29 cellular contexts compared by ENCODE assay signal in genomic region chr4:23822181-23822580, GRCh38.
DNase-seq lines count a peak whose midpoint lies in the region; ATAC-seq, FAIRE-seq and TF ChIP-seq lines count a peak whose summit lies in the region.
"Had no signal": no experiment of that assay in that cellular context is flagged by ENCODE, and none has a peak within 500 bp of the region (broad histone marks: within the 10 kb centered on the region; RNA-seq: fewer than 3 reads in every experiment).

No MANE protein-coding gene starts in this region.

- no peak overlapping the region for H2BK120ac ChIP-seq in mesendoderm (ENCODE audit: low read depth, low read length)

- peak; percentile 28 for DNase-seq in ELR (ENCODE audit: low read depth)
- peak; percentile 35 for DNase-seq in LHCN-M2 (ENCODE audit: low read depth)
- no peak for DNase-seq in astrocyte (ENCODE audit: low read depth)
- peak; percentile 78 for DNase-seq in mesendoderm
- no peak for DNase-seq in GOT3 (lab: John Stamatoyannopoulos, UW)
- no peak for DNase-seq in NCI-H1930 (lab: John Stamatoyannopoulos, UW)
- DNase-seq in D721Med (ENCODE audit: insufficient read length, low spot score) = no peak
- no peak for DNase-seq in natural killer cell treated with Interleukin-12 subunit alpha and Interleukin-12 subunit beta and Interleukin-15 and Interleukin-18, amount 100 ng/mL, for 72 hours (ENCODE audit: low spot score)
- DNase-seq: activated CD4-positive, alpha-beta T cell treated with anti-CD3 and anti-CD28 coated beads, Interleukin-2, amount 50 U/mL, for 4 hours; activated CD8-positive, alpha-beta memory T cell treated with anti-CD3 and anti-CD28 coated beads, Interleukin-2, amount 10 ng/mL, durations not matched to agents 7 days and 5 days; activated gamma-delta T cell treated with Interleukin-2 at 50 U/mL for 16 hours; activated T-cell treated with anti-CD3 and anti-CD28 coated beads, Interleukin-2, amount 50 U/mL, for 4 hours; GF-D8; left cardiac atrium; mucosa of descending colon; natural killer cell; NCI-H146; NCI-H510A; stimulated activated naive B cell treated with anti-CD40 and anti-IgM and Interleukin-4, amounts not matched to agents 10 μg/mL and 1 μg/mL and 100 μg/mL, for 72 hours; substantia nigra had no signal

- no peak overlapping the region for H4K5ac ChIP-seq in mesendoderm (ENCODE audit: low read length)

- H2BK5ac ChIP-seq in mesendoderm (ENCODE audit: low read length) = no peak overlapping the region

- no peak for ATAC-seq in natural killer cell treated with Interleukin-12 subunit alpha and Interleukin-12 subunit beta and Interleukin-15 and Interleukin-18, amount 100 ng/mL, for 72 hours
- ATAC-seq: activated CD8-positive, alpha-beta memory T cell treated with anti-CD3 and anti-CD28 coated beads, Interleukin-2, amount 10 ng/mL, durations not matched to agents 7 days and 5 days; activated T-cell treated with anti-CD3 and anti-CD28 coated beads, Interleukin-2, amount 50 U/mL, for 4 hours; gastroesophageal sphincter; left cardiac atrium; mucosa of descending colon; natural killer cell; stimulated activated naive B cell treated with anti-CD40 and anti-IgM and Interleukin-4, amounts not matched to agents 10 μg/mL and 1 μg/mL and 100 μg/mL, for 72 hours had no signal

- H3K9me3 Mint-ChIP-seq in astrocyte (ENCODE audit: unreplicated experiment) = no peaks in the 10 kb centered on the region
- peaks cover 18% of the 10 kb centered on the region for H3K9me3 Mint-ChIP-seq in natural killer cell treated with Interleukin-12 subunit alpha and Interleukin-12 subunit beta and Interleukin-15 and Interleukin-18, amount 100 ng/mL, for 72 hours
- H3K9me3 Mint-ChIP-seq: type B pancreatic cell had no signal

- no peak for TF ChIP-seq CTCF in astrocyte (IDR thresholded peaks at IDR 0.05; ENCODE audit: insufficient read depth, low read depth, low read length)
- no peak for TF ChIP-seq CTCF in D721Med (IDR thresholded peaks at IDR 0.05; ENCODE audit: insufficient read depth, missing control alignments)

- H3K36me3 ChIP-seq in astrocyte (ENCODE audit: insufficient read depth, low read length) = no peaks in the 10 kb centered on the region
- H3K36me3 ChIP-seq in mesendoderm (ENCODE audit: control insufficient read depth, insufficient read depth, low read length) = no peaks in the 10 kb centered on the region
- H3K36me3 ChIP-seq: BLaER1, gastroesophageal sphincter had no signal

- no peaks in the 10 kb centered on the region for H3K36me3 Mint-ChIP-seq in astrocyte (ENCODE audit: low read depth, unreplicated experiment)
- no peaks in the 10 kb centered on the region for H3K36me3 Mint-ChIP-seq in natural killer cell treated with Interleukin-12 subunit alpha and Interleukin-12 subunit beta and Interleukin-15 and Interleukin-18, amount 100 ng/mL, for 72 hours
- H3K36me3 Mint-ChIP-seq: activated CD8-positive, alpha-beta memory T cell treated with anti-CD3 and anti-CD28 coated beads, Interleukin-2, amount 10 ng/mL, durations not matched to agents 7 days and 5 days; natural killer cell; stimulated activated naive B cell treated with anti-CD40 and anti-IgM and Interleukin-4, amounts not matched to agents 10 μg/mL and 1 μg/mL and 100 μg/mL, for 72 hours had no signal

- H3K18ac ChIP-seq in mesendoderm (ENCODE audit: low read length) = no peak overlapping the region

- peak overlapping the region; percentile 23 for H3K27ac Mint-ChIP-seq in astrocyte (ENCODE audit: unreplicated experiment)
- no peak overlapping the region for H3K27ac Mint-ChIP-seq in natural killer cell treated with Interleukin-12 subunit alpha and Interleukin-12 subunit beta and Interleukin-15 and Interleukin-18, amount 100 ng/mL, for 72 hours
- H3K27ac Mint-ChIP-seq: activated CD8-positive, alpha-beta memory T cell treated with anti-CD3 and anti-CD28 coated beads, Interleukin-2, amount 10 ng/mL, durations not matched to agents 7 days and 5 days; natural killer cell; stimulated activated naive B cell treated with anti-CD40 and anti-IgM and Interleukin-4, amounts not matched to agents 10 μg/mL and 1 μg/mL and 100 μg/mL, for 72 hours; type B pancreatic cell had no signal

- H4K8ac ChIP-seq in mesendoderm (ENCODE audit: low read depth, low read length) = no peak overlapping the region

- no peak overlapping the region for H2AK5ac ChIP-seq in mesendoderm (ENCODE audit: low read length)

- no peaks in the 10 kb centered on the region for H3K79me1 ChIP-seq in mesendoderm (ENCODE audit: low read length)

- H3K4me2 ChIP-seq in astrocyte (ENCODE audit: low read length) (peak overlapping the region; percentile 5), mesendoderm (ENCODE audit: low read length) (no peak overlapping the region)
- H3K4me2 ChIP-seq: BLaER1, hepatocyte, KMS-11 had no signal

- H3K4me1 ChIP-seq in astrocyte (ENCODE audit: insufficient read depth, low read length) = no peaks in the 10 kb centered on the region
- no peaks in the 10 kb centered on the region for H3K4me1 ChIP-seq in mesendoderm (ENCODE audit: control insufficient read depth, low read depth, low read length)
- H3K4me1 ChIP-seq: BLaER1 had no signal

- H3K27me3 ChIP-seq in astrocyte (ENCODE audit: insufficient read depth, low read length) (no peaks in the 10 kb centered on the region), mesendoderm (ENCODE audit: insufficient read depth, low read length, poor library complexity) (no peaks in the 10 kb centered on the region)
- H3K27me3 ChIP-seq: BLaER1, gastroesophageal sphincter, hepatocyte had no signal

- H3K4me3 Mint-ChIP-seq in astrocyte (ENCODE audit: unreplicated experiment) = no peak overlapping the region
- H3K4me3 Mint-ChIP-seq in natural killer cell treated with Interleukin-12 subunit alpha and Interleukin-12 subunit beta and Interleukin-15 and Interleukin-18, amount 100 ng/mL, for 72 hours = no peak overlapping the region
- H3K4me3 Mint-ChIP-seq: activated CD8-positive, alpha-beta memory T cell treated with anti-CD3 and anti-CD28 coated beads, Interleukin-2, amount 10 ng/mL, durations not matched to agents 7 days and 5 days; activated T-cell treated with anti-CD3 and anti-CD28 coated beads, Interleukin-2, amount 50 U/mL, for 4 hours; natural killer cell; stimulated activated naive B cell treated with anti-CD40 and anti-IgM and Interleukin-4, amounts not matched to agents 10 μg/mL and 1 μg/mL and 100 μg/mL, for 72 hours; type B pancreatic cell had no signal

- no peaks in the 10 kb centered on the region for H3K27me3 Mint-ChIP-seq in astrocyte (ENCODE audit: low read depth, unreplicated experiment)
- no peaks in the 10 kb centered on the region for H3K27me3 Mint-ChIP-seq in natural killer cell treated with Interleukin-12 subunit alpha and Interleukin-12 subunit beta and Interleukin-15 and Interleukin-18, amount 100 ng/mL, for 72 hours
- H3K27me3 Mint-ChIP-seq: activated CD8-positive, alpha-beta memory T cell treated with anti-CD3 and anti-CD28 coated beads, Interleukin-2, amount 10 ng/mL, durations not matched to agents 7 days and 5 days; stimulated activated naive B cell treated with anti-CD40 and anti-IgM and Interleukin-4, amounts not matched to agents 10 μg/mL and 1 μg/mL and 100 μg/mL, for 72 hours; type B pancreatic cell had no signal

- H3K27ac ChIP-seq in astrocyte (ENCODE audit: low read depth, low read length) = no peak overlapping the region
- no peak overlapping the region for H3K27ac ChIP-seq in mesendoderm (ENCODE audit: low read depth, low read length)
- H3K27ac ChIP-seq: BLaER1, gastroesophageal sphincter, hepatocyte, KMS-11, SK-N-MC had no signal

- FAIRE-seq in astrocyte (lab: Jason Lieb, UNC) (no peak), D721Med (lab: Jason Lieb, UNC) (no peak)
- FAIRE-seq: endometrium, TTC549 had no signal

- H2AFZ ChIP-seq in astrocyte (ENCODE audit: low read depth, low read length) = no peak overlapping the region
- H2AFZ ChIP-seq: hepatocyte had no signal

- no peak overlapping the region for H3K23ac ChIP-seq in mesendoderm (ENCODE audit: low read length)

- H4K20me1 ChIP-seq in astrocyte (ENCODE audit: insufficient read depth, low read length) = no peaks in the 10 kb centered on the region
- H4K20me1 ChIP-seq: BLaER1 had no signal

- H3K79me2 ChIP-seq in astrocyte (ENCODE audit: insufficient read depth, low read length) (no peaks in the 10 kb centered on the region), mesendoderm (ENCODE audit: control insufficient read depth, insufficient read depth, low read length) (no peaks in the 10 kb centered on the region)
- H3K79me2 ChIP-seq: hepatocyte had no signal

- peaks cover 18% of the 10 kb centered on the region for H3K4me1 Mint-ChIP-seq in astrocyte (ENCODE audit: low read depth, unreplicated experiment)
- no peaks in the 10 kb centered on the region for H3K4me1 Mint-ChIP-seq in natural killer cell treated with Interleukin-12 subunit alpha and Interleukin-12 subunit beta and Interleukin-15 and Interleukin-18, amount 100 ng/mL, for 72 hours (ENCODE audit: low read depth in 2 of 2)
- H3K4me1 Mint-ChIP-seq: activated CD8-positive, alpha-beta memory T cell treated with anti-CD3 and anti-CD28 coated beads, Interleukin-2, amount 10 ng/mL, durations not matched to agents 7 days and 5 days; natural killer cell; stimulated activated naive B cell treated with anti-CD40 and anti-IgM and Interleukin-4, amounts not matched to agents 10 μg/mL and 1 μg/mL and 100 μg/mL, for 72 hours had no signal

- H2BK15ac ChIP-seq in mesendoderm (replicated peaks; ENCODE audit: low read depth) = no peak overlapping the region

- H3K4ac ChIP-seq in mesendoderm (ENCODE audit: low read depth, low read length) = no peak overlapping the region

- WGBS in mesendoderm (ENCODE audit: extremely low coverage, insufficient coverage, low lambda C conversion rate) = no CpG with 5 or more reads among the region's 1 CpG

- H3K9me3 ChIP-seq in astrocyte (ENCODE audit: insufficient read depth, low read depth, low read length) = no peaks in the 10 kb centered on the region
- H3K9me3 ChIP-seq: BLaER1, gastroesophageal sphincter, mucosa of descending colon had no signal

- H3K4me3 ChIP-seq in astrocyte (ENCODE audit: insufficient read depth, low read depth, low read length) (no peak overlapping the region), mesendoderm (ENCODE audit: low read length) (no peak overlapping the region)
- H3K4me3 ChIP-seq: BLaER1, gastroesophageal sphincter, hepatocyte, lung, mucosa of descending colon, SK-N-MC had no signal

- H3K9ac ChIP-seq in astrocyte (ENCODE audit: low read length) (no peak overlapping the region), mesendoderm (ENCODE audit: low read length) (no peak overlapping the region)
- H3K9ac ChIP-seq: BLaER1, KMS-11 had no signal

- no peak overlapping the region for H3K56ac ChIP-seq in mesendoderm (ENCODE audit: low read length)

Comparison
In these comparisons a context has a peak if more than half of its experiments do, and no peak if none do; other contexts are left out.
1. DNase-seq: peak in ELR (single experiment), LHCN-M2 (single experiment) and mesendoderm (single experiment); none in astrocyte (single experiment), GOT3 (single experiment), NCI-H1930 (0 of 2), D721Med (single experiment) and natural killer cell treated with Interleukin-12 subunit alpha and Interleukin-12 subunit beta and Interleukin-15 and Interleukin-18, amount 100 ng/mL, for 72 hours (single experiment).